ENCODE assay signal across 27 cellular contexts in genomic region chr18:49225160-49225559, GRCh38.
A peak's percentile ranks its signal among the peaks of the same experiment; 100 is the strongest.
DNase-seq lines count a peak whose midpoint lies in the region; ATAC-seq lines count a peak whose summit lies in the region.
"Had no signal": no experiment of that assay in that cellular context is flagged by ENCODE, and none has a peak within 500 bp of the region (broad histone marks: within the 10 kb centered on the region; RNA-seq: fewer than 3 reads in every experiment).

No MANE protein-coding gene starts in this region.

- peak; percentile 68 for DNase-seq in AG08395 (ENCODE audit: low spot score)
- DNase-seq in GM03348 (ENCODE audit: low spot score), result peak; percentile 65
- DNase-seq in astrocyte of the hippocampus (ENCODE audit: low read depth, low spot score), result peak; percentile 71
- peak; percentile 90 for DNase-seq in fibroblast of peridontal ligament (ENCODE audit: extremely low read depth)
- DNase-seq in D341Med (ENCODE audit: low spot score), result no peak
- no peak for DNase-seq in Ammon's horn (ENCODE audit: low spot score)
- DNase-seq in iPS-NIHi11 (ENCODE audit: low spot score), result no peak
- DNase-seq: activated CD4-positive, CD25-positive, alpha-beta regulatory T cell; activated CD8-positive, alpha-beta memory T cell treated with anti-CD3 and anti-CD28 coated beads, Interleukin-2, amount 10 ng/mL, durations not matched to agents 7 days and 5 days; activated naive CD4-positive, alpha-beta T cell treated with Interleukin-2 at 50 U/mL for 16 hours; activated T-cell treated with anti-CD3 and anti-CD28 coated beads, Interleukin-2, amount 50 U/mL, for 72 hours; adrenal gland; cortex of kidney; DMS53; endodermal cell; GF-D8; H9; NCI-H1048; NCI-H187 treated with DMSO at 0.1 percent for 48 hours; NCI-H2227 treated with DMSO at 0.1 percent for 48 hours; NCI-H774; nephron progenitor cell; pancreas; spleen; stimulated activated CD4-positive, alpha-beta T cell treated with anti-CD3 and anti-CD28 coated beads, Interleukin-2, amount 100 ng/mL, for 48 hours; transverse colon had no signal

- ATAC-seq in GM18909 (IDR thresholded peaks at IDR 0.05; ENCODE audit: poor library complexity, unreplicated experiment), result no peak
- ATAC-seq: activated CD8-positive, alpha-beta memory T cell treated with anti-CD3 and anti-CD28 coated beads, Interleukin-2, amount 10 ng/mL, durations not matched to agents 7 days and 5 days; activated T-cell treated with anti-CD3 and anti-CD28 coated beads, Interleukin-2, amount 50 U/mL, for 72 hours; pancreas had no signal

Comparison
In these comparisons a context has a peak if more than half of its experiments do, and no peak if none do; other contexts are left out.
1. DNase-seq: peak in AG08395 (single experiment), GM03348 (single experiment), astrocyte of the hippocampus (single experiment) and fibroblast of peridontal ligament (single experiment); none in D341Med (single experiment), Ammon's horn (single experiment) and iPS-NIHi11 (single experiment).